In genomic region chr18:58559427-58560186, GRCh38 we compare ENCODE assay signal across 23 cellular contexts.
DNase-seq lines count a peak whose midpoint lies in the region; ATAC-seq, FAIRE-seq and TF ChIP-seq lines count a peak whose summit lies in the region.
"Had no signal": no experiment of that assay in that cellular context is flagged by ENCODE, and none has a peak within 500 bp of the region (broad histone marks: within the 10 kb centered on the region; RNA-seq: fewer than 3 reads in every experiment).

No MANE protein-coding gene starts in this region.

- H3K36me3 Mint-ChIP-seq in GM23338 (ENCODE audit: low read depth) = peaks cover 3% of the 10 kb centered on the region; the same call in 1 of the 3 replicates

- intact Hi-C loops in HepG2 (cut with micrococcal nuclease; ENCODE audit: unreplicated experiment) (no loop called here), right lobe of liver (cut with DNase I) (no loop called here), spleen (cut with DNase I; ENCODE audit: low total_unique reads) (no loop called here)

- no peak for FAIRE-seq in HepG2 (lab: Jason Lieb, UNC)
- FAIRE-seq: TTC549 had no signal

- no peak overlapping the region for H2BK12ac ChIP-seq in mesenchymal stem cell (ENCODE audit: low read length in 2 of 2)

- no peak overlapping the region for H3K27ac Mint-ChIP-seq in GM23338
- H3K27ac Mint-ChIP-seq: activated CD8-positive, alpha-beta T cell treated with anti-CD3 and anti-CD28 coated beads, Interleukin-2, amount 10 ng/mL, durations not matched to agents 7 days and 5 days; activated naive CD8-positive, alpha-beta T cell treated with anti-CD3 and anti-CD28 coated beads, Interleukin-2, amount 10 ng/mL, durations not matched to agents 7 days and 5 days had no signal

- TF ChIP-seq RAD21 in HepG2 (CRISPR knock-in tag; IDR thresholded peaks at IDR 0.05) = no peak

- no peak overlapping the region for H3K18ac ChIP-seq in mesenchymal stem cell (ENCODE audit: low read depth in 1 of 2, low read length in 2 of 2)

- TF ChIP-seq CTCF in HepG2 (CRISPR knock-in tag; IDR thresholded peaks at IDR 0.05) = no peak
- no peak for TF ChIP-seq CTCF in right lobe of liver (IDR thresholded peaks at IDR 0.05)
- TF ChIP-seq CTCF in astrocyte of the spinal cord (IDR thresholded peaks at IDR 0.05; ENCODE audit: low read depth, low read length) = no peak
- TF ChIP-seq CTCF in spleen (IDR thresholded peaks at IDR 0.05 in 8 of 11, conservative IDR thresholded peaks at IDR 0.05 in 3 of 11) = no peak
- TF ChIP-seq CTCF in GM23338 (conservative IDR thresholded peaks at IDR 0.05; ENCODE audit: low read depth in 2 of 2) = no peak

- no peak overlapping the region for H3K4ac ChIP-seq in mesenchymal stem cell (ENCODE audit: low read depth in 1 of 2, low read length in 2 of 2)

- H2BK120ac ChIP-seq in mesenchymal stem cell (ENCODE audit: low read depth, low read length) = no peak overlapping the region

- H3K4me1 Mint-ChIP-seq in GM23338 = no peaks in the 10 kb centered on the region

- H4K20me1 ChIP-seq in HepG2 (ENCODE audit: insufficient read depth, low read length) (no peaks in the 10 kb centered on the region), GM23338 (replicated peaks; ENCODE audit: insufficient read depth) (no peaks in the 10 kb centered on the region)

- H3K79me1 ChIP-seq in mesenchymal stem cell (replicated peaks; ENCODE audit: low read length, poor library complexity, severe bottlenecking) = peaks cover 29% of the 10 kb centered on the region

- no peak overlapping the region for H2BK5ac ChIP-seq in mesenchymal stem cell (ENCODE audit: low read depth, low read length, poor library complexity, severe bottlenecking)

- H3K79me2 ChIP-seq in HepG2 (ENCODE audit: insufficient read depth, low read length) = no peaks in the 10 kb centered on the region
- H3K79me2 ChIP-seq in GM23338 (replicated peaks; ENCODE audit: insufficient read depth) = no peaks in the 10 kb centered on the region

- TF ChIP-seq EP300 in HepG2 (IDR thresholded peaks at IDR 0.05; ENCODE audit: low read depth in 2 of 2, low read length in 2 of 2) = no peak
- no peak for TF ChIP-seq EP300 in HepG2 (CRISPR knock-in tag; IDR thresholded peaks at IDR 0.05; ENCODE audit: borderline replicate concordance)

- in situ Hi-C loops in HepG2 (cut with HindIII; ENCODE audit: extremely low pct_ligation_motif_present, low pct_unique_long_range_greater_than_20kb) (no loop called here), astrocyte of the spinal cord (cut with HindIII; ENCODE audit: low sequenced_read_pairs) (no loop called here), HAP-1 (cut with MboI; ENCODE audit: low sequenced_read_pairs) (no loop called here)

- H3K9me2 ChIP-seq in GM23338 (ENCODE audit: insufficient read depth) = no peaks in the 10 kb centered on the region; the same call in 1 of the 2 replicates

- H3K23ac ChIP-seq in mesenchymal stem cell (ENCODE audit: low read length in 2 of 2) = no peak overlapping the region

- 87% methylated on average over 6 of the region's 7 CpGs for WGBS in HepG2 (ENCODE audit: low lambda C conversion rate)
- WGBS in right lobe of liver (ENCODE audit: insufficient coverage, low coverage, low lambda C conversion rate, missing lambda C conversion rate) = 88% methylated on average over 4 of the region's 7 CpGs
- WGBS in mesenchymal stem cell = 88% methylated on average over 6 of the region's 7 CpGs
- 83 to 93% (median 92%) methylated on average over 7 of the region's 7 CpGs for WGBS in spleen, 5 donors

- DNase-seq in HepG2 (ENCODE audit: low spot score) (no peak), right lobe of liver (no peak), astrocyte of the spinal cord (ENCODE audit: low read depth, low spot score) (peak; percentile 20), mesenchymal stem cell (peak; percentile 33), spleen (no peak), GM23338 (ENCODE audit: low spot score) (no peak), HAP-1 (ENCODE audit: low spot score in 2 of 2) (no peak)
- DNase-seq: activated CD4-positive, CD25-positive, alpha-beta regulatory T cell treated with anti-CD3 and anti-CD28 coated beads, Interleukin-2, amount 50 U/mL, for 72 hours; activated CD8-positive, alpha-beta T cell treated with anti-CD3 and anti-CD28 coated beads, Interleukin-2, amount 10 ng/mL, durations not matched to agents 7 days and 5 days; activated effector memory CD4-positive, alpha-beta T cell treated with Interleukin-2 at 50 U/mL for 16 hours; activated naive CD8-positive, alpha-beta T cell treated with anti-CD3 and anti-CD28 coated beads, Interleukin-2, amount 10 ng/mL, durations not matched to agents 7 days and 5 days; activated T-cell treated with anti-CD3 and anti-CD28 coated beads for 4 hours; C1 segment of cervical spinal cord; hypothalamus; lower lobe of right lung; NCI-H2171; NCI-H524 had no signal

- no peaks in the 10 kb centered on the region for H3K9me3 Mint-ChIP-seq in GM23338

- POLR2A ChIA-PET in HepG2 (lab: Yijun Ruan, JAX) = no interaction called here

- no peak overlapping the region for H2AFZ ChIP-seq in HepG2 (ENCODE audit: low read length)
- no peak overlapping the region for H2AFZ ChIP-seq in mesenchymal stem cell (ENCODE audit: low read depth, low read length)
- H2AFZ ChIP-seq in GM23338 = no peak overlapping the region

- H3K4me1 ChIP-seq in HepG2 (ENCODE audit: insufficient read depth, low read length) = no peaks in the 10 kb centered on the region
- H3K4me1 ChIP-seq in right lobe of liver = no peaks in the 10 kb centered on the region
- peaks cover 16% of the 10 kb centered on the region for H3K4me1 ChIP-seq in mesenchymal stem cell (ENCODE audit: control insufficient read depth, insufficient read depth, low read depth, low read length)
- H3K4me1 ChIP-seq in spleen = peaks cover 0 to 33% (median 5%) of the 10 kb centered on the region in 6 donors
- H3K4me1 ChIP-seq in GM23338 (ENCODE audit: insufficient read depth) = no peaks in the 10 kb centered on the region
- no peaks in the 10 kb centered on the region for H3K4me1 ChIP-seq in HAP-1
- H3K4me1 ChIP-seq: gastroesophageal sphincter, lower lobe of right lung had no signal

- H3K27ac ChIP-seq in HepG2 (ENCODE audit: extremely low read length, insufficient read depth, low read length) = no peak overlapping the region
- H3K27ac ChIP-seq in right lobe of liver = no peak overlapping the region
- H3K27ac ChIP-seq in mesenchymal stem cell (ENCODE audit: low read length, poor library complexity, severe bottlenecking) = no peak overlapping the region
- no peak overlapping the region for H3K27ac ChIP-seq in spleen
- no peak overlapping the region for H3K27ac ChIP-seq in GM23338 (ENCODE audit: low read depth)
- H3K27ac ChIP-seq: coronary artery, gastroesophageal sphincter, lower lobe of right lung had no signal

- no peak overlapping the region for H4K8ac ChIP-seq in mesenchymal stem cell (ENCODE audit: low read length)

- no peak for ATAC-seq in HepG2
- no peak for ATAC-seq in right lobe of liver
- ATAC-seq in HG03439 (IDR thresholded peaks at IDR 0.05; ENCODE audit: unreplicated experiment) = no peak
- no peak for ATAC-seq in GM23338
- ATAC-seq: activated CD8-positive, alpha-beta T cell treated with anti-CD3 and anti-CD28 coated beads, Interleukin-2, amount 10 ng/mL, durations not matched to agents 7 days and 5 days; esophagus mucosa; gastroesophageal sphincter; lower lobe of right lung had no signal

- H3K27me3 Mint-ChIP-seq in GM23338 (ENCODE audit: insufficient read depth, low read depth, poor library complexity) = no peaks in the 10 kb centered on the region
- H3K27me3 Mint-ChIP-seq: activated naive CD8-positive, alpha-beta T cell treated with anti-CD3 and anti-CD28 coated beads, Interleukin-2, amount 10 ng/mL, durations not matched to agents 7 days and 5 days had no signal

- no peak overlapping the region for H2BK15ac ChIP-seq in mesenchymal stem cell (ENCODE audit: low read depth, poor library complexity, severe bottlenecking)

- no peaks in the 10 kb centered on the region for H3K27me3 ChIP-seq in HepG2 (ENCODE audit: control insufficient read depth in 1 of 2, insufficient read depth in 2 of 2, low read length in 2 of 2)
- H3K27me3 ChIP-seq in right lobe of liver = no peaks in the 10 kb centered on the region
- no peaks in the 10 kb centered on the region for H3K27me3 ChIP-seq in mesenchymal stem cell (ENCODE audit: control insufficient read depth in 1 of 2, insufficient read depth in 1 of 2, low read length in 2 of 2)
- no peaks in the 10 kb centered on the region for H3K27me3 ChIP-seq in spleen (replicated peaks in 1 of 7)
- H3K27me3 ChIP-seq in GM23338 (ENCODE audit: insufficient read depth) = no peaks in the 10 kb centered on the region
- H3K27me3 ChIP-seq in HAP-1 (ENCODE audit: low read depth) = peaks cover 2% of the 10 kb centered on the region; the same call in 1 of the 2 replicates
- H3K27me3 ChIP-seq: gastroesophageal sphincter had no signal

- H3K4me3 Mint-ChIP-seq in GM23338 = no peak overlapping the region
- H3K4me3 Mint-ChIP-seq: activated CD8-positive, alpha-beta T cell treated with anti-CD3 and anti-CD28 coated beads, Interleukin-2, amount 10 ng/mL, durations not matched to agents 7 days and 5 days; activated naive CD8-positive, alpha-beta T cell treated with anti-CD3 and anti-CD28 coated beads, Interleukin-2, amount 10 ng/mL, durations not matched to agents 7 days and 5 days; brain had no signal

- TF ChIP-seq POLR2A in HepG2 (IDR thresholded peaks at IDR 0.05; ENCODE audit: insufficient read depth in 1 of 2, low read depth in 2 of 2, low read length in 2 of 2) = no peak
- no peak for TF ChIP-seq POLR2A in right lobe of liver (IDR thresholded peaks at IDR 0.05)
- TF ChIP-seq POLR2A in spleen (IDR thresholded peaks at IDR 0.05) = no peak

- BruUV-seq in HepG2 (replicated peaks; lab: Mats Ljungman, UMichigan) = no TSS peak

- peak overlapping the region; percentile 35 for H2AK5ac ChIP-seq in mesenchymal stem cell (ENCODE audit: low read length, severe bottlenecking)

- H3K9me3 ChIP-seq in HepG2 (ENCODE audit: low read length) (no peaks in the 10 kb centered on the region), right lobe of liver (no peaks in the 10 kb centered on the region), mesenchymal stem cell (ENCODE audit: control insufficient read depth, low read length) (no peaks in the 10 kb centered on the region), spleen (peaks cover 0 to 6% (median 0%) of the 10 kb centered on the region in 8 donors), HAP-1 (no peaks in the 10 kb centered on the region)
- H3K9me3 ChIP-seq: gastroesophageal sphincter, lower lobe of right lung had no signal

- no peak overlapping the region for H4K91ac ChIP-seq in mesenchymal stem cell (ENCODE audit: low read length)

- no peaks in the 10 kb centered on the region for H3F3A ChIP-seq in GM23338 (replicated peaks; ENCODE audit: low read depth)

- no peak overlapping the region for H3K9ac ChIP-seq in HepG2 (ENCODE audit: insufficient read depth, low read depth, low read length)
- H3K9ac ChIP-seq in mesenchymal stem cell (ENCODE audit: low read length) = no peak overlapping the region

- CTCF ChIA-PET in HepG2 (lab: Yijun Ruan, JAX; ENCODE audit: low intra/inter-chr PET ratio, low total read pairs) = no interaction called here

- H3K4me2 ChIP-seq in HepG2 (ENCODE audit: low read depth, low read length) = no peak overlapping the region
- no peak overlapping the region for H3K4me2 ChIP-seq in mesenchymal stem cell (ENCODE audit: low read length, poor library complexity, severe bottlenecking)
- H3K4me2 ChIP-seq in GM23338 = no peak overlapping the region

- H3K4me3 ChIP-seq in HepG2 (replicated peaks in 1 of 3; ENCODE audit: insufficient read depth in 1 of 3, low read depth in 2 of 3, low read length in 3 of 3) = no peak overlapping the region
- no peak overlapping the region for H3K4me3 ChIP-seq in right lobe of liver
- no peak overlapping the region for H3K4me3 ChIP-seq in astrocyte of the spinal cord (ENCODE audit: low read depth, low read length)
- H3K4me3 ChIP-seq in mesenchymal stem cell (ENCODE audit: insufficient read depth in 1 of 2, low read depth in 1 of 2, low read length in 2 of 2) = no peak overlapping the region
- H3K4me3 ChIP-seq in spleen = no peak overlapping the region
- H3K4me3 ChIP-seq in GM23338 = no peak overlapping the region
- H3K4me3 ChIP-seq in HAP-1 = no peak overlapping the region
- H3K4me3 ChIP-seq: coronary artery, gastroesophageal sphincter, lower lobe of right lung had no signal

- H3K36me3 ChIP-seq in HepG2 (replicated peaks in 1 of 2; ENCODE audit: control insufficient read depth in 1 of 2, insufficient read depth in 2 of 2, low read length in 2 of 2) (peaks cover 0 to 1% of the 10 kb centered on the region in 2 experiments; a peak in 1 of 5 replicates), right lobe of liver (no peaks in the 10 kb centered on the region), mesenchymal stem cell (ENCODE audit: control insufficient read depth in 1 of 2, insufficient read depth in 2 of 2, low read depth in 1 of 2, low read length in 2 of 2) (peaks cover 0 to 39% of the 10 kb centered on the region in 2 experiments), spleen (no peaks in the 10 kb centered on the region), GM23338 (ENCODE audit: insufficient read depth) (no peaks in the 10 kb centered on the region), HAP-1 (replicated peaks) (no peaks in the 10 kb centered on the region)
- H3K36me3 ChIP-seq: gastroesophageal sphincter, lower lobe of right lung had no signal

- H3K14ac ChIP-seq in mesenchymal stem cell (ENCODE audit: low read length in 2 of 2) = no peak overlapping the region

Comparison
In these comparisons a context has a peak if more than half of its experiments do, and no peak if none do; other contexts are left out.
1. DNase-seq: peak in astrocyte of the spinal cord (single experiment) and mesenchymal stem cell (single experiment); none in HepG2 (single experiment), right lobe of liver (0 of 3), spleen (single experiment), GM23338 (single experiment) and HAP-1 (0 of 2).